ENCODE assay signal across 1 cellular context in the genomic region with DNA sequence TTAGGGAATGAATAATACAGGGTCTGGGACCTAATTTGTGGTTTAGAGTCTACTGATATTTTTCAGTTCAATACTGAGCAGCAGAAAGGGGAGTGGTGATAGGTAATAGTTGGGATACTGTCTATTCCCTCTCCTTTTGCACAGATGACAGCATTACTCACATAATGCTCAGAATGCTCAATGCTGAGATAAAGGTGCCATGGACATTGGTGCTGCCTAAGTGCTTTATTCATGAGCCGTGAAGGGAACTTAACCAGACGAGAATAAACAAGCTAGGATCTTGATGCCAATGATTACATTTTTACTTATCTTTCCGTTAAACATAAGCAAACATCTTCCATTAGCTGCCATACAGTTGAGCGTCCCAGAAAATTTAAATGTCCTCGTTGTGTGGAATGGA.
TF ChIP-seq lines count a peak whose summit lies in the region.

No MANE protein-coding gene starts in this region.

TF ChIP-seq in K562, 482 proteins besides CTCF, POLR2A, EP300 and RAD21 (continued from another document):
- TF ChIP-seq, protein P1, sequence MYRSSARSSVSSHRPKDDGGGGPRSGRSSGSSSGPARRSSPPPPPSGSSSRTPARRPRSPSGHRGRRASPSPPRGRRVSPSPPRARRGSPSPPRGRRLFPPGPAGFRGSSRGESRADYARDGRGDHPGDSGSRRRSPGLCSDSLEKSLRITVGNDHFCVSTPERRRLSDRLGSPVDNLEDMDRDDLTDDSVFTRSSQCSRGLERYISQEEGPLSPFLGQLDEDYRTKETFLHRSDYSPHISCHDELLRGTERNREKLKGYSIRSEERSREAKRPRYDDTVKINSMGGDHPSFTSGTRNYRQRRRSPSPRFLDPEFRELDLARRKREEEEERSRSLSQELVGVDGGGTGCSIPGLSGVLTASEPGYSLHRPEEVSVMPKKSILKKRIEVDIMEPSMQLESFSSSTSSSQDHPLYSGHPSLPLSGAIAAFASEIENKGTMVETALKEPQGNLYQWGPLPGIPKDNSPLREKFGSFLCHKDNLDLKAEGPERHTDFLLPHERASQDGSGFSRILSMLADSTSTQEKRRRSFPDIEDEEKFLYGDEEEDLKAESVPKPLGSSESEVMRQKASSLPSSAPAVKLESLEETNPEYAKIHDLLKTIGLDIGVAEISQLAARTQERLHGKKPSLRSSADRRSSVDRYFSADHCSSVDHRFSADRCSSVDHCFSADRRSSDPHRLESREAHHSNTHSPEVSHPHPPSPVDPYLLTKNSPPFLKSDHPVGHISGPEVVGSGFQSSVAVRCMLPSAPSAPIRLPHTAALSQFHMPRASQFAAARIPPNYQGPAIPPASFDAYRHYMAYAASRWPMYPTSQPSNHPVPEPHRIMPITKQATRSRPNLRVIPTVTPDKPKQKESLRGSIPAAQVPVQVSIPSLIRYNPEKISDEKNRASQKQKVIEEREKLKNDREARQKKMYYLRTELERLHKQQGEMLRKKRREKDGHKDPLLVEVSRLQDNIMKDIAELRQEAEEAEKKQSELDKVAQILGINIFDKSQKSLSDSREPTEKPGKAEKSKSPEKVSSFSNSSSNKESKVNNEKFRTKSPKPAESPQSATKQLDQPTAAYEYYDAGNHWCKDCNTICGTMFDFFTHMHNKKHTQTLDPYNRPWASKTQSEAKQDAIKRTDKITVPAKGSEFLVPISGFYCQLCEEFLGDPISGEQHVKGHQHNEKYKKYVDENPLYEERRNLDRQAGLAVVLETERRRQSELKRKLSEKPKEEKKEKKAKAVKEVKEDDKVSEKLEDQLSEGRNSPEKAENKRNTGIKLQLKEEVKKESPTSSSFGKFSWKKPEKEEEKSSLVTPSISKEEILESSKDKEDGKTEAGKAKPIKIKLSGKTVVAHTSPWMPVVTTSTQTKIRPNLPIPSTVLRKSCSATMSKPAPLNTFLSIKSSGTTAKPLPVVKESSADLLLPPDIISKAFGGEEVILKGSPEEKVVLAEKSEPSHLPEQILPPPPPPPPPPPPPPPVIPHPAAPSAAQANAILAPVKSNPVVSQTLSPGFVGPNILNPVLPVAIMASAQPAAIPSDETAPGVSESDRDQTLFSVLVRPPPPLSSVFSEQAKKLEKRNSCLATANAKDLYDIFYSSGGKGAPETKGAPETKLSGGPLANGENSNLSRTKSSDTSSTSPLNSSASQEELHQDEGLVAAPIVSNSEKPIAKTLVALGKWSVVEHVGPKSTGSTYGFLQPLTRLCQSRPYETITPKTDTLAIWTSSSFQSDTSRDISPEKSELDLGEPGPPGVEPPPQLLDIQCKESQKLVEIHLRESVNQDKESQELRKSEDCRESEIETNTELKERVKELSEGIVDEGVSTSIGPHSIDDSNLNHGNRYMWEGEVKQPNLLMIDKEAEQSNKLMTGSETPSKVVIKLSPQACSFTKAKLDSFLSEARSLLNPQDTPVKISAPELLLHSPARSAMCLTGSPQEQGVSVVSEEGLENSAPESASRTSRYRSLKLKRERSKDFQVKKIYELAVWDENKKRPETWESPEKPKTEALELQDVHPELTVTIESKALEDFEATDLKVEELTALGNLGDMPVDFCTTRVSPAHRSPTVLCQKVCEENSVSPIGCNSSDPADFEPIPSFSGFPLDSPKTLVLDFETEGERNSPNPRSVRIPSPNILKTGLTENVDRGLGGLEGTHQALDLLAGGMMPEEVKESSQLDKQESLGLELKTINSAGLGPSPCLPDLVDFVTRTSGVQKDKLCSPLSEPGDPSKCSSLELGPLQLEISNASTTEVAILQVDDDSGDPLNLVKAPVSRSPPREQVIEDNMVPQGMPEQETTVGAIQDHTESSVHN (IDR thresholded peaks at IDR 0.05; ENCODE audit: borderline replicate concordance in 1 of 2, low read depth in 1 of 2) = no peak
- TF ChIP-seq MEF2A (IDR thresholded peaks at IDR 0.05; ENCODE audit: control insufficient read depth, low read depth, low read length) = no peak
- TF ChIP-seq ZFP36 (IDR thresholded peaks at IDR 0.05; ENCODE audit: low read depth, low read length, partially characterized antibody) = no peak
- TF ChIP-seq ZNF174 (CRISPR knock-in tag; IDR thresholded peaks at IDR 0.05) = no peak
- TF ChIP-seq, protein P2, sequence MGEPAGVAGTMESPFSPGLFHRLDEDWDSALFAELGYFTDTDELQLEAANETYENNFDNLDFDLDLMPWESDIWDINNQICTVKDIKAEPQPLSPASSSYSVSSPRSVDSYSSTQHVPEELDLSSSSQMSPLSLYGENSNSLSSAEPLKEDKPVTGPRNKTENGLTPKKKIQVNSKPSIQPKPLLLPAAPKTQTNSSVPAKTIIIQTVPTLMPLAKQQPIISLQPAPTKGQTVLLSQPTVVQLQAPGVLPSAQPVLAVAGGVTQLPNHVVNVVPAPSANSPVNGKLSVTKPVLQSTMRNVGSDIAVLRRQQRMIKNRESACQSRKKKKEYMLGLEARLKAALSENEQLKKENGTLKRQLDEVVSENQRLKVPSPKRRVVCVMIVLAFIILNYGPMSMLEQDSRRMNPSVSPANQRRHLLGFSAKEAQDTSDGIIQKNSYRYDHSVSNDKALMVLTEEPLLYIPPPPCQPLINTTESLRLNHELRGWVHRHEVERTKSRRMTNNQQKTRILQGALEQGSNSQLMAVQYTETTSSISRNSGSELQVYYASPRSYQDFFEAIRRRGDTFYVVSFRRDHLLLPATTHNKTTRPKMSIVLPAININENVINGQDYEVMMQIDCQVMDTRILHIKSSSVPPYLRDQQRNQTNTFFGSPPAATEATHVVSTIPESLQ (CRISPR knock-in tag; IDR thresholded peaks at IDR 0.05) = no peak
- TF ChIP-seq CBX8 (IDR thresholded peaks at IDR 0.05; ENCODE audit: borderline replicate concordance, extremely low read depth, low read depth, low read length, poor library complexity, severe bottlenecking) = no peak
- TF ChIP-seq ZC3H8 (IDR thresholded peaks at IDR 0.05) = no peak
- TF ChIP-seq GABPB2 (CRISPR knock-in tag; conservative IDR thresholded peaks at IDR 0.05) = no peak
- TF ChIP-seq ZNF239 (CRISPR knock-in tag; IDR thresholded peaks at IDR 0.05) = no peak
- TF ChIP-seq RNF2 (IDR thresholded peaks at IDR 0.05) = no peak
- no peak for TF ChIP-seq MECOM (CRISPR knock-in tag; IDR thresholded peaks at IDR 0.05)
- TF ChIP-seq NEUROD1 (IDR thresholded peaks at IDR 0.05; ENCODE audit: borderline replicate concordance, low read depth, low read length, partially characterized antibody) = no peak
- TF ChIP-seq HCFC1 (IDR thresholded peaks at IDR 0.05; ENCODE audit: low read depth, low read length) = no peak
